Comparison of ENCODE assay signal across 8 cellular contexts in genomic region chr4:140237616-140238352, GRCh38.
A peak's percentile ranks its signal among the peaks of the same experiment; 100 is the strongest.
DNase-seq lines count a peak whose midpoint lies in the region; ATAC-seq and TF ChIP-seq lines count a peak whose summit lies in the region.

No MANE protein-coding gene starts in this region.

- POLR2A ChIA-PET in A673 (lab: Charles Lee; ENCODE audit: low non-redundant PET) = interaction anchor here (0.6 to 0.7 kb wide), 2 partner anchors 34 to 89 kb away, joined by 3 to 5 read pairs; no protein-coding TSS in a partner anchor

- H2AFZ ChIP-seq in Karpas-422 (ENCODE audit: low read length) = peak overlapping the region; percentile 58

- H3K27ac ChIP-seq in A673 (ENCODE audit: low read depth, low read length, poor library complexity, severe bottlenecking) (peak overlapping the region; percentile 85), Karpas-422 (ENCODE audit: low read length) (peak overlapping the region; percentile 76), aorta (ENCODE audit: low read depth in 1 of 2, low read length in 2 of 2) (peak overlapping the region in 1 of 2 donors; percentile 53)

- H3K79me2 ChIP-seq in Karpas-422 (ENCODE audit: low read length) = no peaks in the 10 kb centered on the region

- DNase-seq in A673 (ENCODE audit: low spot score) = peak; percentile 96
- DNase-seq in Karpas-422 = peak; percentile 88
- DNase-seq in epithelial cell of esophagus (ENCODE audit: low read depth) = peak; percentile 43
- peak; percentile 71 for DNase-seq in mucosa of gallbladder (ENCODE audit: low spot score)
- DNase-seq in aorta = peak; percentile 85 to 89

- intact Hi-C loops in A673 (cut with micrococcal nuclease; ENCODE audit: unreplicated experiment) = no loop called here
- intact Hi-C loops in aorta (cut with DNase I) = loop anchor here in 1 of 2 donors (5.0 to 10.0 kb wide), 2 partner anchors 53 to 500 kb away; no protein-coding TSS in a partner anchor

- peak overlapping the region; percentile 59 for H3K4me2 ChIP-seq in Karpas-422 (ENCODE audit: low read depth, low read length, poor library complexity, severe bottlenecking)

- ATAC-seq in aorta (ENCODE audit: low FRiP score) = peak; percentile 84
- ATAC-seq in GM21717 (IDR thresholded peaks at IDR 0.05; ENCODE audit: unreplicated experiment) = no peak
- no peak for ATAC-seq in HG03039 (IDR thresholded peaks at IDR 0.05; ENCODE audit: unreplicated experiment)

- peak overlapping the region; percentile 60 for H3K9ac ChIP-seq in Karpas-422 (ENCODE audit: low read length)

- TF ChIP-seq CTCF in A673 (conservative IDR thresholded peaks at IDR 0.05; ENCODE audit: low read depth, low read length) (no peak), epithelial cell of esophagus (IDR thresholded peaks at IDR 0.05; ENCODE audit: insufficient read depth, low read depth, low read length, missing control alignments) (no peak)

- no peaks in the 10 kb centered on the region for H3K9me2 ChIP-seq in Karpas-422 (replicated peaks; ENCODE audit: insufficient read depth, low read length)

- no TSS peak for BruUV-seq in A673 (replicated peaks; lab: Mats Ljungman, UMichigan)

- H3K4me1 ChIP-seq in A673 (ENCODE audit: insufficient read depth, low read length, poor library complexity, severe bottlenecking) (peaks cover 50% of the 10 kb centered on the region), Karpas-422 (ENCODE audit: low read length) (peaks cover 75% of the 10 kb centered on the region), aorta (ENCODE audit: control insufficient read depth in 1 of 2, insufficient read depth in 2 of 2, low read length in 2 of 2) (no peaks in the 10 kb centered on the region)

- no peaks in the 10 kb centered on the region for H4K20me1 ChIP-seq in Karpas-422 (ENCODE audit: insufficient read depth, low read depth, low read length)

- no peaks in the 10 kb centered on the region for H3K9me3 ChIP-seq in A673 (ENCODE audit: low read depth, low read length, poor library complexity, severe bottlenecking)
- no peaks in the 10 kb centered on the region for H3K9me3 ChIP-seq in Karpas-422 (ENCODE audit: low read length)
- H3K9me3 ChIP-seq in aorta (ENCODE audit: control insufficient read depth, low read length) = no peaks in the 10 kb centered on the region

- H3K27me3 ChIP-seq in A673 (replicated peaks; ENCODE audit: insufficient read depth, low read depth, low read length, poor library complexity) (no peaks in the 10 kb centered on the region), Karpas-422 (ENCODE audit: low read length) (no peaks in the 10 kb centered on the region), aorta (ENCODE audit: control insufficient read depth in 1 of 2, insufficient read depth in 2 of 2, low read length in 1 of 2) (no peaks in the 10 kb centered on the region)

- CTCF ChIA-PET in A673 (lab: Charles Lee) = interaction anchor here (2.1 kb wide), 1 partner anchor 15 kb away, joined by 6 read pairs; no protein-coding TSS in a partner anchor

- H3K36me3 ChIP-seq in A673 (ENCODE audit: insufficient read depth, low read length, poor library complexity, severe bottlenecking) (no peaks in the 10 kb centered on the region), Karpas-422 (ENCODE audit: insufficient read depth, low read length) (no peaks in the 10 kb centered on the region), aorta (ENCODE audit: control insufficient read depth in 1 of 2, insufficient read depth in 2 of 2, low read length in 1 of 2) (no peaks in the 10 kb centered on the region)

- 9 to 14% methylated on average over 16 of the region's 16 CpGs for WGBS in aorta, 2 donors

- H3K4me3 ChIP-seq in A673 (ENCODE audit: low read depth, low read length, poor library complexity, severe bottlenecking) = no peak overlapping the region
- H3K4me3 ChIP-seq in Karpas-422 (ENCODE audit: low read length) = peak overlapping the region; percentile 23; the same call in 1 of the 2 replicates
- H3K4me3 ChIP-seq in epithelial cell of esophagus (ENCODE audit: low read length) = no peak overlapping the region
- no peak overlapping the region for H3K4me3 ChIP-seq in aorta (ENCODE audit: low read length in 2 of 2)

TF ChIP-seq in PFSK-1, 5 proteins besides CTCF, POLR2A, EP300 and RAD21:
- TF ChIP-seq SIN3A (IDR thresholded peaks at IDR 0.05; ENCODE audit: borderline replicate concordance, insufficient read depth, low read length) = no peak; the same call in 1 of the 2 replicates
- peak in 1 of 2 experiments; percentile 58; a peak in 2 of 4 replicates for TF ChIP-seq REST (IDR thresholded peaks at IDR 0.05; ENCODE audit: insufficient read depth in 1 of 2, low read depth in 2 of 2, low read length in 2 of 2)
- peak; percentile 91 for TF ChIP-seq FOXP2 (optimal IDR thresholded peaks at IDR 0.05; ENCODE audit: borderline replicate concordance, extremely low read depth, extremely low read length, insufficient read depth)
- peak; percentile 63 for TF ChIP-seq POLR2AphosphoS5 (IDR thresholded peaks at IDR 0.05; ENCODE audit: low read depth, low read length)
- no peak for TF ChIP-seq TAF1 (IDR thresholded peaks at IDR 0.05; ENCODE audit: borderline replicate concordance, insufficient read depth, low read length)
TF ChIP-seq in PFSK-1: peak in this region for 3.

Comparison
In these comparisons a context has a peak if more than half of its experiments do, and no peak if none do; other contexts are left out.
1. DNase-seq: peak in every context shown above with its lines; median percentile 96 in A673; 88 in Karpas-422; 87 in aorta; 71 in mucosa of gallbladder; 43 in epithelial cell of esophagus.